25 cellular contexts compared by ENCODE assay signal in genomic region chr3:187484547-187485325, GRCh38.
"Had no signal": no experiment of that assay in that cellular context is flagged by ENCODE, and none has a peak within 500 bp of the region (broad histone marks: within the 10 kb centered on the region; RNA-seq: fewer than 3 reads in every experiment).

No MANE protein-coding gene starts in this region.

- H3K36me3 Mint-ChIP-seq: activated naive CD8-positive, alpha-beta T cell had no signal

- ATAC-seq: activated CD4-positive, alpha-beta T cell treated with anti-CD3 and anti-CD28 coated beads for 36 hours; activated T-helper 17 cell treated with anti-CD3 and anti-CD28 coated beads, Interleukin-2, amount 50 U/mL, for 72 hours; PC-3; T-helper 17 cell had no signal

- H3K27ac Mint-ChIP-seq: activated CD4-positive, alpha-beta memory T cell treated with anti-CD3 and anti-CD28 coated beads, Interleukin-2, amount 10 ng/mL, durations not matched to agents 7 days and 5 days; activated CD4-positive, alpha-beta T cell treated with anti-CD3 and anti-CD28 coated beads for 36 hours; activated naive CD4-positive, alpha-beta T cell treated with anti-CD3 and anti-CD28 coated beads for 36 hours; activated naive CD8-positive, alpha-beta T cell; activated T-helper 17 cell treated with anti-CD3 and anti-CD28 coated beads, Interleukin-2, amount 50 U/mL, for 72 hours; T-helper 17 cell had no signal

- H3K27me3 ChIP-seq: brain microvascular endothelial cell, cardiac muscle cell had no signal

- H3K4me1 Mint-ChIP-seq: activated CD4-positive, alpha-beta memory T cell treated with anti-CD3 and anti-CD28 coated beads, Interleukin-2, amount 10 ng/mL, durations not matched to agents 7 days and 5 days; activated CD4-positive, alpha-beta T cell treated with anti-CD3 and anti-CD28 coated beads for 36 hours; activated T-helper 17 cell treated with anti-CD3 and anti-CD28 coated beads, Interleukin-2, amount 50 U/mL, for 72 hours; T-helper 17 cell had no signal

- H3K4me3 Mint-ChIP-seq: activated CD4-positive, alpha-beta memory T cell treated with anti-CD3 and anti-CD28 coated beads, Interleukin-2, amount 10 ng/mL, durations not matched to agents 7 days and 5 days; activated CD4-positive, alpha-beta T cell treated with anti-CD3 and anti-CD28 coated beads for 36 hours; activated naive CD4-positive, alpha-beta T cell treated with anti-CD3 and anti-CD28 coated beads for 36 hours; activated naive CD8-positive, alpha-beta T cell; activated T-helper 17 cell treated with anti-CD3 and anti-CD28 coated beads, Interleukin-2, amount 50 U/mL, for 72 hours; T-helper 17 cell had no signal

- H3K36me3 ChIP-seq: brain microvascular endothelial cell, cardiac muscle cell, WERI-Rb-1 had no signal

- H3K4me3 ChIP-seq: cardiac muscle cell had no signal

- H3K27ac ChIP-seq: brain microvascular endothelial cell, cardiac muscle cell, KMS-11, WERI-Rb-1 had no signal

- DNase-seq: activated CD4-positive, alpha-beta memory T cell treated with anti-CD3 and anti-CD28 coated beads, Interleukin-2, amount 10 ng/mL, durations not matched to agents 7 days and 5 days; activated CD4-positive, alpha-beta T cell treated with anti-CD3 and anti-CD28 coated beads for 36 hours; activated CD4-positive, alpha-beta T cell treated with anti-CD3 and anti-CD28 coated beads, Interleukin-2, amount 50 U/mL, for 1 hour; activated gamma-delta T cell; activated naive CD4-positive, alpha-beta T cell treated with anti-CD3 and anti-CD28 coated beads for 36 hours; activated T-cell treated with anti-CD3 and anti-CD28 coated beads for 4 hours; activated T-cell treated with anti-CD3 and anti-CD28 coated beads, Interleukin-2, amount 50 U/mL, for 48 hours; amygdala; brain microvascular endothelial cell; NCI-H1092; NCI-H1417; NCI-H1930; NCI-H2171; NCI-H2227 treated with DMSO at 0.1 percent for 48 hours; NCI-H446 treated with DMSO at 0.1 percent for 48 hours; NCI-H526 treated with DMSO at 0.1 percent for 48 hours; PC-3; SHP77 treated with DMSO at 0.1 percent for 48 hours; T-helper 17 cell; T1000; WERI-Rb-1 had no signal

- H3K9ac ChIP-seq: KMS-11 had no signal

- H3K4me2 ChIP-seq: KMS-11 had no signal

- H3K9me3 Mint-ChIP-seq: activated CD4-positive, alpha-beta memory T cell treated with anti-CD3 and anti-CD28 coated beads, Interleukin-2, amount 10 ng/mL, durations not matched to agents 7 days and 5 days; activated naive CD4-positive, alpha-beta T cell treated with anti-CD3 and anti-CD28 coated beads for 36 hours; activated T-helper 17 cell treated with anti-CD3 and anti-CD28 coated beads, Interleukin-2, amount 50 U/mL, for 72 hours had no signal
